Comparison of ENCODE assay signal across 11 cellular contexts in genomic region chr4:112511294-112512118, GRCh38. TPM values are rescaled to one million over a fixed set of nuclear protein-coding genes. Genes with fewer than 3 reads are reported as not detected.
DNase-seq lines count a peak whose midpoint lies in the region; ATAC-seq and TF ChIP-seq lines count a peak whose summit lies in the region.
"Had no signal": no experiment of that assay in that cellular context is flagged by ENCODE, and none has a peak within 500 bp of the region (broad histone marks: within the 10 kb centered on the region; RNA-seq: fewer than 3 reads in every experiment).

No MANE protein-coding gene starts in this region.

- no peak overlapping the region for H3K9ac ChIP-seq in HUES48 (ENCODE audit: low read depth, low read length)

- H3K9me3 Mint-ChIP-seq in CD8-positive, alpha-beta T cell = no peaks in the 10 kb centered on the region
- no peaks in the 10 kb centered on the region for H3K9me3 Mint-ChIP-seq in neural crest cell

- CTCF ChIA-PET in CD8-positive, alpha-beta T cell (lab: Charles Lee) = interaction anchor here (0.8 to 2.4 kb wide), 6 partner anchors 9 to 261 kb away, joined by 3 to 9 read pairs (median 4); no protein-coding TSS in a partner anchor

- peaks cover 3% of the 10 kb centered on the region for H3K36me3 Mint-ChIP-seq in CD8-positive, alpha-beta T cell
- H3K36me3 Mint-ChIP-seq in neural crest cell (ENCODE audit: low read depth) = no peaks in the 10 kb centered on the region

- H3K27ac ChIP-seq in CD8-positive, alpha-beta T cell (ENCODE audit: low read depth, low read length) = no peak overlapping the region
- H3K27ac ChIP-seq in HUES48 (ENCODE audit: low read depth, low read length) = no peak overlapping the region
- H3K27ac ChIP-seq in prostate gland = no peak overlapping the region
- H3K27ac ChIP-seq: ovary had no signal

- H3K27me3 Mint-ChIP-seq in CD8-positive, alpha-beta T cell (ENCODE audit: low read depth) = peaks cover 76% of the 10 kb centered on the region
- H3K27me3 Mint-ChIP-seq in neural crest cell (ENCODE audit: low read depth) = peaks cover 98% of the 10 kb centered on the region

- POLR2A ChIA-PET in CD8-positive, alpha-beta T cell (lab: Charles Lee) = interaction anchor here (1.2 to 1.5 kb wide), 2 partner anchors 9 to 16 kb away, joined by 3 to 4 read pairs; no protein-coding TSS in a partner anchor

- intact Hi-C loops in CD8-positive, alpha-beta T cell (cut with DNase I, micrococcal nuclease) = no loop called here
- intact Hi-C loops in prostate gland (cut with DNase I) = no loop called here

- no peak for TF ChIP-seq POLR2A in prostate gland (IDR thresholded peaks at IDR 0.05)

- H3K9me3 ChIP-seq in CD8-positive, alpha-beta T cell (ENCODE audit: low read length) = no peaks in the 10 kb centered on the region
- no peaks in the 10 kb centered on the region; the same call in 1 of the 2 replicates for H3K9me3 ChIP-seq in HUES48 (ENCODE audit: control insufficient read depth, insufficient read depth, low read length)
- no peaks in the 10 kb centered on the region for H3K9me3 ChIP-seq in prostate gland

- WGBS in prostate gland = 34% methylated on average over 34 of the region's 34 CpGs

- H3K4me1 ChIP-seq in CD8-positive, alpha-beta T cell (ENCODE audit: insufficient read depth, low read length) = peaks cover 35% of the 10 kb centered on the region
- H3K4me1 ChIP-seq in HUES48 (ENCODE audit: control insufficient read depth, insufficient read depth, low read length) (peaks cover 46% of the 10 kb centered on the region), prostate gland (replicated peaks) (peaks cover 5% of the 10 kb centered on the region)

- no peak for DNase-seq in CD8-positive, alpha-beta T cell
- peak; percentile 58 for DNase-seq in ecto neural progenitor cell (ENCODE audit: low spot score)
- peak; percentile 11 for DNase-seq in neural crest cell (ENCODE audit: low read depth, low spot score)
- DNase-seq in prostate gland (ENCODE audit: low spot score) = no peak
- DNase-seq in LoVo (ENCODE audit: low spot score) = no peak
- DNase-seq: NCI-H1105, NCI-H526 treated with DMSO at 0.1 percent for 48 hours, ovary had no signal

- TF ChIP-seq CTCF in CD8-positive, alpha-beta T cell (IDR thresholded peaks at IDR 0.05) = no peak
- no peak for TF ChIP-seq CTCF in neural crest cell (conservative IDR thresholded peaks at IDR 0.05)
- no peak for TF ChIP-seq CTCF in prostate gland (IDR thresholded peaks at IDR 0.05)

- peak overlapping the region; percentile 47 for H3K4me3 Mint-ChIP-seq in CD8-positive, alpha-beta T cell
- peak overlapping the region; percentile 64 for H3K4me3 Mint-ChIP-seq in neural crest cell

- peaks cover 45% of the 10 kb centered on the region for H3K4me1 Mint-ChIP-seq in CD8-positive, alpha-beta T cell (ENCODE audit: low read depth)
- peaks cover 55% of the 10 kb centered on the region for H3K4me1 Mint-ChIP-seq in neural crest cell

- H3K27me3 ChIP-seq in CD8-positive, alpha-beta T cell (ENCODE audit: insufficient read depth, low read length) = peaks cover 49% of the 10 kb centered on the region
- H3K27me3 ChIP-seq in HUES48 (ENCODE audit: control insufficient read depth, insufficient read depth, low read length) (peaks cover 100% of the 10 kb centered on the region), prostate gland (replicated peaks; ENCODE audit: insufficient read depth) (peaks cover 55% of the 10 kb centered on the region)
- H3K27me3 ChIP-seq: ovary had no signal

- H3K4me3 ChIP-seq in CD8-positive, alpha-beta T cell (ENCODE audit: low read depth, low read length) = no peak overlapping the region
- H3K4me3 ChIP-seq in HUES48 (ENCODE audit: low read depth, low read length) = peak overlapping the region; percentile 47
- no peak overlapping the region for H3K4me3 ChIP-seq in prostate gland
- H3K4me3 ChIP-seq: ovary had no signal

- no peak overlapping the region for H3K27ac Mint-ChIP-seq in CD8-positive, alpha-beta T cell
- H3K27ac Mint-ChIP-seq in neural crest cell (ENCODE audit: unreplicated experiment) = no peak overlapping the region

- no peak for ATAC-seq in CD8-positive, alpha-beta T cell
- ATAC-seq in GM18909 (IDR thresholded peaks at IDR 0.05; ENCODE audit: poor library complexity, unreplicated experiment) = no peak
- ATAC-seq: Right ventricle myocardium inferior had no signal

- H3K36me3 ChIP-seq in CD8-positive, alpha-beta T cell (ENCODE audit: insufficient read depth, low read length) = no peaks in the 10 kb centered on the region
- H3K36me3 ChIP-seq in HUES48 (ENCODE audit: control insufficient read depth, insufficient read depth, low read length) (no peaks in the 10 kb centered on the region), prostate gland (no peaks in the 10 kb centered on the region)
- H3K36me3 ChIP-seq: ovary had no signal

RNA-seq across cellular contexts. Expression of gene NEUROG2, which starts 4.5 kb away (rescaled TPM):
- not detected for total RNA-seq in CD8-positive, alpha-beta T cell
- total RNA-seq in neural crest cell (4.1 and 4.2 TPM in 2 replicates), prostate gland (not detected)
- total RNA-seq: ovary, Right ventricle myocardium inferior had no signal

Comparison
In these comparisons a context has a peak if more than half of its experiments do, and no peak if none do; other contexts are left out.
1. DNase-seq: peak in ecto neural progenitor cell (single experiment) and neural crest cell (single experiment); none in CD8-positive, alpha-beta T cell (0 of 7), prostate gland (single experiment) and LoVo (single experiment).